In genomic region chr17:71667661-71668060, GRCh38 we compare ENCODE assay signal across 16 cellular contexts.
DNase-seq lines count a peak whose midpoint lies in the region; ATAC-seq lines count a peak whose summit lies in the region.
"Had no signal": no experiment of that assay in that cellular context is flagged by ENCODE, and none has a peak within 500 bp of the region (broad histone marks: within the 10 kb centered on the region; RNA-seq: fewer than 3 reads in every experiment).

No MANE protein-coding gene starts in this region.

- intact Hi-C loops in activated T-helper 2 cell treated with anti-CD3 and anti-CD28 coated beads, Interferon-gamma antibody, Interleukin-2, Interleukin-4, amounts not matched to agents 10 μg/mL and 5 μg/mL and 100 μg/mL, durations not matched to agents 14 hours and 24 hours and 36 hours (cut with micrococcal nuclease): no loop called here
- intact Hi-C loops in left colon (cut with DNase I, micrococcal nuclease): no loop called here

- no peaks in the 10 kb centered on the region for H3K4me1 Mint-ChIP-seq in activated T-helper 2 cell treated with anti-CD3 and anti-CD28 coated beads, Interferon-gamma antibody, Interleukin-2, Interleukin-4, amounts not matched to agents 10 μg/mL and 5 μg/mL and 100 μg/mL, durations not matched to agents 14 hours and 24 hours and 36 hours (ENCODE audit: low read depth)
- H3K4me1 Mint-ChIP-seq in immature natural killer cell: no peaks in the 10 kb centered on the region
- H3K4me1 Mint-ChIP-seq: CD4-positive, CD25-positive, alpha-beta regulatory T cell; CD8-positive, alpha-beta memory T cell; IgD-negative memory B cell had no signal

- ATAC-seq in left colon: no peak
- ATAC-seq: HepG2 had no signal

- H3K36me3 Mint-ChIP-seq in activated T-helper 2 cell treated with anti-CD3 and anti-CD28 coated beads, Interferon-gamma antibody, Interleukin-2, Interleukin-4, amounts not matched to agents 10 μg/mL and 5 μg/mL and 100 μg/mL, durations not matched to agents 14 hours and 24 hours and 36 hours (ENCODE audit: low read depth): no peaks in the 10 kb centered on the region
- no peaks in the 10 kb centered on the region for H3K36me3 Mint-ChIP-seq in immature natural killer cell
- H3K36me3 Mint-ChIP-seq: CD4-positive, CD25-positive, alpha-beta regulatory T cell; CD8-positive, alpha-beta memory T cell; IgD-negative memory B cell had no signal

- H3K4me3 Mint-ChIP-seq in activated T-helper 2 cell treated with anti-CD3 and anti-CD28 coated beads, Interferon-gamma antibody, Interleukin-2, Interleukin-4, amounts not matched to agents 10 μg/mL and 5 μg/mL and 100 μg/mL, durations not matched to agents 14 hours and 24 hours and 36 hours (ENCODE audit: low read depth): no peak overlapping the region
- no peak overlapping the region for H3K4me3 Mint-ChIP-seq in immature natural killer cell
- H3K4me3 Mint-ChIP-seq: CD4-positive, CD25-positive, alpha-beta regulatory T cell; CD8-positive, alpha-beta memory T cell; IgD-negative memory B cell had no signal

- H3K27ac Mint-ChIP-seq in activated T-helper 2 cell treated with anti-CD3 and anti-CD28 coated beads, Interferon-gamma antibody, Interleukin-2, Interleukin-4, amounts not matched to agents 10 μg/mL and 5 μg/mL and 100 μg/mL, durations not matched to agents 14 hours and 24 hours and 36 hours: no peak overlapping the region
- H3K27ac Mint-ChIP-seq in immature natural killer cell: no peak overlapping the region
- H3K27ac Mint-ChIP-seq: CD4-positive, CD25-positive, alpha-beta regulatory T cell; CD8-positive, alpha-beta memory T cell; IgD-negative memory B cell had no signal

- H3K27me3 Mint-ChIP-seq in activated T-helper 2 cell treated with anti-CD3 and anti-CD28 coated beads, Interferon-gamma antibody, Interleukin-2, Interleukin-4, amounts not matched to agents 10 μg/mL and 5 μg/mL and 100 μg/mL, durations not matched to agents 14 hours and 24 hours and 36 hours (ENCODE audit: low read depth): no peaks in the 10 kb centered on the region
- no peaks in the 10 kb centered on the region for H3K27me3 Mint-ChIP-seq in immature natural killer cell (ENCODE audit: low read depth in 3 of 3)
- H3K27me3 Mint-ChIP-seq: CD4-positive, CD25-positive, alpha-beta regulatory T cell; CD8-positive, alpha-beta memory T cell; IgD-negative memory B cell had no signal

- peak; percentile 2 for DNase-seq in EH (ENCODE audit: low read depth)
- DNase-seq in RPMI7951 (ENCODE audit: low read depth): peak; percentile 14
- peak; percentile 7 for DNase-seq in fibroblast of peridontal ligament (ENCODE audit: extremely low read depth)
- DNase-seq in activated T-helper 2 cell treated with anti-CD3 and anti-CD28 coated beads, Interferon-gamma antibody, Interleukin-2, Interleukin-4, amounts not matched to agents 10 μg/mL and 5 μg/mL and 100 μg/mL, durations not matched to agents 14 hours and 24 hours and 36 hours (ENCODE audit: low spot score): no peak
- DNase-seq in immature natural killer cell: no peak
- DNase-seq in left colon: no peak
- DNase-seq: BE2C; C1 segment of cervical spinal cord; CD4-positive, CD25-positive, alpha-beta regulatory T cell; CD8-positive, alpha-beta memory T cell; COR-L47; DMS 273 treated with DMSO at 0.1 percent for 48 hours; DMS53; DND-41 had no signal

- H3K9me3 Mint-ChIP-seq in activated T-helper 2 cell treated with anti-CD3 and anti-CD28 coated beads, Interferon-gamma antibody, Interleukin-2, Interleukin-4, amounts not matched to agents 10 μg/mL and 5 μg/mL and 100 μg/mL, durations not matched to agents 14 hours and 24 hours and 36 hours: peaks cover 50% of the 10 kb centered on the region
- H3K9me3 Mint-ChIP-seq in immature natural killer cell: peaks cover 5 to 40% (median 21%) of the 10 kb centered on the region in 6 donors

Comparison
In these comparisons a context has a peak if more than half of its experiments do, and no peak if none do; other contexts are left out.
1. DNase-seq: peak in EH (single experiment), RPMI7951 (single experiment) and fibroblast of peridontal ligament (single experiment); none in activated T-helper 2 cell treated with anti-CD3 and anti-CD28 coated beads, Interferon-gamma antibody, Interleukin-2, Interleukin-4, amounts not matched to agents 10 μg/mL and 5 μg/mL and 100 μg/mL, durations not matched to agents 14 hours and 24 hours and 36 hours (single experiment), immature natural killer cell (0 of 3) and left colon (0 of 2).